1 cellular context compared by ENCODE assay signal in genomic region chr2:151638188-151638933, GRCh38.
TF ChIP-seq lines count a peak whose summit lies in the region.

No MANE protein-coding gene starts in this region.

TF ChIP-seq in IMR-90, 13 proteins besides CTCF, POLR2A, EP300 and RAD21 (continued from another document):
- TF ChIP-seq USF2 (IDR thresholded peaks at IDR 0.05; ENCODE audit: low read depth, low read length), result no peak
